Comparison of ENCODE assay signal across 19 cellular contexts in genomic region chr14:85468815-85469214, GRCh38.
"Had no signal": no experiment of that assay in that cellular context is flagged by ENCODE, and none has a peak within 500 bp of the region (broad histone marks: within the 10 kb centered on the region; RNA-seq: fewer than 3 reads in every experiment).

No MANE protein-coding gene starts in this region.

- H3K36me3 ChIP-seq: esophagus squamous epithelium, spleen, thoracic aorta, upper lobe of right lung had no signal

- H3K79me2 ChIP-seq: parathyroid adenoma had no signal

- H3K27ac Mint-ChIP-seq: activated CD4-positive, alpha-beta T cell treated with anti-CD3 and anti-CD28 coated beads, Interleukin-2, amount 10 ng/mL, durations not matched to agents 24 days and 14 days; activated naive CD4-positive, alpha-beta T cell treated with anti-CD3 and anti-CD28 coated beads, Interleukin-2, amount 10 ng/mL, durations not matched to agents 7 days and 5 days; activated naive CD8-positive, alpha-beta T cell treated with anti-CD3 and anti-CD28 coated beads, Interleukin-2, amount 50 U/mL, for 24 hours; immature natural killer cell; nephron; stimulated activated naive B cell treated with anti-CD40 and anti-IgM and Interleukin-4, amounts not matched to agents 10 μg/mL and 1 μg/mL and 100 μg/mL, for 72 hours had no signal

- H3K4me1 Mint-ChIP-seq: activated CD4-positive, alpha-beta T cell treated with anti-CD3 and anti-CD28 coated beads, Interleukin-2, amount 10 ng/mL, durations not matched to agents 24 days and 14 days; activated naive CD4-positive, alpha-beta T cell treated with anti-CD3 and anti-CD28 coated beads, Interleukin-2, amount 10 ng/mL, durations not matched to agents 7 days and 5 days; activated naive CD8-positive, alpha-beta T cell treated with anti-CD3 and anti-CD28 coated beads, Interleukin-2, amount 50 U/mL, for 24 hours; immature natural killer cell; stimulated activated naive B cell treated with anti-CD40 and anti-IgM and Interleukin-4, amounts not matched to agents 10 μg/mL and 1 μg/mL and 100 μg/mL, for 72 hours had no signal

- H3K27ac ChIP-seq: esophagus squamous epithelium, parathyroid adenoma, spleen, thoracic aorta, upper lobe of right lung had no signal

- H3K9me3 Mint-ChIP-seq: activated CD4-positive, alpha-beta T cell treated with anti-CD3 and anti-CD28 coated beads, Interleukin-2, amount 10 ng/mL, durations not matched to agents 24 days and 14 days; activated naive CD4-positive, alpha-beta T cell treated with anti-CD3 and anti-CD28 coated beads, Interleukin-2, amount 10 ng/mL, durations not matched to agents 7 days and 5 days; nephron; stimulated activated naive B cell treated with anti-CD40 and anti-IgM and Interleukin-4, amounts not matched to agents 10 μg/mL and 1 μg/mL and 100 μg/mL, for 72 hours had no signal

- H3K27me3 Mint-ChIP-seq: activated CD4-positive, alpha-beta T cell treated with anti-CD3 and anti-CD28 coated beads, Interleukin-2, amount 10 ng/mL, durations not matched to agents 24 days and 14 days; activated naive CD4-positive, alpha-beta T cell treated with anti-CD3 and anti-CD28 coated beads, Interleukin-2, amount 10 ng/mL, durations not matched to agents 7 days and 5 days; activated naive CD8-positive, alpha-beta T cell treated with anti-CD3 and anti-CD28 coated beads, Interleukin-2, amount 50 U/mL, for 24 hours; stimulated activated naive B cell treated with anti-CD40 and anti-IgM and Interleukin-4, amounts not matched to agents 10 μg/mL and 1 μg/mL and 100 μg/mL, for 72 hours had no signal

- H3K4me3 ChIP-seq: esophagus squamous epithelium, spleen, thoracic aorta, upper lobe of right lung had no signal

- H3K4me3 Mint-ChIP-seq: activated CD4-positive, alpha-beta T cell treated with anti-CD3 and anti-CD28 coated beads, Interleukin-2, amount 10 ng/mL, durations not matched to agents 24 days and 14 days; activated naive CD4-positive, alpha-beta T cell treated with anti-CD3 and anti-CD28 coated beads, Interleukin-2, amount 10 ng/mL, durations not matched to agents 7 days and 5 days; activated naive CD8-positive, alpha-beta T cell treated with anti-CD3 and anti-CD28 coated beads, Interleukin-2, amount 50 U/mL, for 24 hours; immature natural killer cell; nephron; stimulated activated naive B cell treated with anti-CD40 and anti-IgM and Interleukin-4, amounts not matched to agents 10 μg/mL and 1 μg/mL and 100 μg/mL, for 72 hours had no signal

- H3K9ac ChIP-seq: parathyroid adenoma had no signal

- H2AFZ ChIP-seq: parathyroid adenoma had no signal

- H3K4me1 ChIP-seq: parathyroid adenoma had no signal

- ATAC-seq: activated naive CD8-positive, alpha-beta T cell treated with anti-CD3 and anti-CD28 coated beads, Interleukin-2, amount 50 U/mL, for 24 hours; sciatic nerve; stimulated activated naive B cell treated with anti-CD40 and anti-IgM and Interleukin-4, amounts not matched to agents 10 μg/mL and 1 μg/mL and 100 μg/mL, for 72 hours; upper lobe of right lung had no signal

- H3K27me3 ChIP-seq: esophagus squamous epithelium, spleen, upper lobe of right lung had no signal

- DNase-seq: activated CD4-positive, alpha-beta T cell treated with anti-CD3 and anti-CD28 coated beads, Interleukin-2, amount 10 ng/mL, durations not matched to agents 24 days and 14 days; activated CD8-positive, alpha-beta memory T cell treated with anti-CD3 and anti-CD28 coated beads, Interleukin-2, amount 50 U/mL, for 4 hours; activated effector memory CD4-positive, alpha-beta T cell treated with Interleukin-2 at 50 U/mL for 16 hours; activated naive CD4-positive, alpha-beta T cell treated with anti-CD3 and anti-CD28 coated beads, Interleukin-2, amount 10 ng/mL, durations not matched to agents 7 days and 5 days; activated naive CD8-positive, alpha-beta T cell treated with anti-CD3 and anti-CD28 coated beads, Interleukin-2, amount 50 U/mL, for 24 hours; activated T-cell treated with anti-CD3 and anti-CD28 coated beads, Interleukin-2, amount 50 U/mL, for 48 hours; anterior cingulate cortex; cerebellar nuclear complex; effector CD4-positive, alpha-beta T cell; esophagus squamous epithelium; immature natural killer cell; spleen; stimulated activated naive B cell treated with anti-CD40 and anti-IgM and Interleukin-4, amounts not matched to agents 10 μg/mL and 1 μg/mL and 100 μg/mL, for 72 hours; T1000; upper lobe of right lung had no signal

- H3K9me3 ChIP-seq: esophagus squamous epithelium, spleen, thoracic aorta, upper lobe of right lung had no signal

- H3K36me3 Mint-ChIP-seq: activated naive CD4-positive, alpha-beta T cell treated with anti-CD3 and anti-CD28 coated beads, Interleukin-2, amount 10 ng/mL, durations not matched to agents 7 days and 5 days; immature natural killer cell; stimulated activated naive B cell treated with anti-CD40 and anti-IgM and Interleukin-4, amounts not matched to agents 10 μg/mL and 1 μg/mL and 100 μg/mL, for 72 hours had no signal
